Comparison of ENCODE assay signal across 8 cellular contexts in genomic region chr14:102314242-102315011, GRCh38. TPM values are rescaled to one million over a fixed set of nuclear protein-coding genes. Genes with fewer than 3 reads are reported as not detected.
DNase-seq lines count a peak whose midpoint lies in the region; ATAC-seq and TF ChIP-seq lines count a peak whose summit lies in the region.

No MANE protein-coding gene starts in this region.

- H3K9me3 Mint-ChIP-seq in Caco-2 (ENCODE audit: unreplicated experiment) (no peaks in the 10 kb centered on the region), natural killer cell (no peaks in the 10 kb centered on the region)
- H3K9me3 Mint-ChIP-seq in stimulated activated naive B cell treated with anti-CD40 and anti-IgM and Interleukin-4, amounts not matched to agents 10 μg/mL and 1 μg/mL and 100 μg/mL, for 72 hours: peaks cover 0 to 2% of the 10 kb centered on the region in 2 donors

- H3K27me3 ChIP-seq in Caco-2 (replicated peaks; ENCODE audit: control insufficient read depth, insufficient read depth, low read length): no peaks in the 10 kb centered on the region
- peaks cover 4% of the 10 kb centered on the region; the same call in 1 of the 2 replicates for H3K27me3 ChIP-seq in HUES6 (ENCODE audit: control insufficient read depth, insufficient read depth, low read length)

- POLR2A ChIA-PET in Caco-2 (lab: Charles Lee): interaction anchor here (0.6 kb wide), 1 partner anchor 236 kb away, joined by 17 read pairs; no protein-coding TSS in a partner anchor

- H3K4me1 Mint-ChIP-seq in Caco-2 (ENCODE audit: low read depth, unreplicated experiment) (peaks cover 21% of the 10 kb centered on the region), natural killer cell (peaks cover 43 to 48% of the 10 kb centered on the region in 2 donors)
- H3K4me1 Mint-ChIP-seq in stimulated activated naive B cell treated with anti-CD40 and anti-IgM and Interleukin-4, amounts not matched to agents 10 μg/mL and 1 μg/mL and 100 μg/mL, for 72 hours: peaks cover 33 to 53% of the 10 kb centered on the region in 2 donors

- TF ChIP-seq CTCF in Caco-2 (IDR thresholded peaks at IDR 0.05; ENCODE audit: insufficient read depth in 1 of 2, low read depth in 1 of 2, low read length in 1 of 2, severe bottlenecking in 1 of 2, unreplicated experiment in 1 of 2): peak; percentile 94 to 95
- TF ChIP-seq CTCF in GM20000 (IDR thresholded peaks at IDR 0.05; ENCODE audit: extremely low read depth, missing control alignments): peak; percentile 90
- peak; percentile 98 for TF ChIP-seq CTCF in natural killer cell (IDR thresholded peaks at IDR 0.05)

- H3K27ac Mint-ChIP-seq in Caco-2 (ENCODE audit: unreplicated experiment): no peak overlapping the region
- peak overlapping the region; percentile 85 to 86 for H3K27ac Mint-ChIP-seq in natural killer cell
- H3K27ac Mint-ChIP-seq in stimulated activated naive B cell treated with anti-CD40 and anti-IgM and Interleukin-4, amounts not matched to agents 10 μg/mL and 1 μg/mL and 100 μg/mL, for 72 hours: peak overlapping the region; percentile 60

- intact Hi-C loops in Caco-2 (cut with micrococcal nuclease; ENCODE audit: unreplicated experiment): loop anchor here (1.0 to 5.0 kb wide), 5 partner anchors 79 to 743 kb away; partner anchors contain the start of genes CDC42BPB, DYNC1H1 and WDR20
- intact Hi-C loops in natural killer cell (cut with micrococcal nuclease): loop anchor here (1.0 to 5.0 kb wide), 5 partner anchors 79 to 367 kb away; partner anchors contain the start of genes DYNC1H1 and WDR20

- H3K36me3 ChIP-seq in Caco-2 (ENCODE audit: control insufficient read depth, insufficient read depth, low read length): no peaks in the 10 kb centered on the region
- no peaks in the 10 kb centered on the region for H3K36me3 ChIP-seq in HUES6 (ENCODE audit: control insufficient read depth, insufficient read depth, low read length)

- H3K4me1 ChIP-seq in Caco-2: peaks cover 13% of the 10 kb centered on the region
- H3K4me1 ChIP-seq in HUES6 (ENCODE audit: control insufficient read depth, insufficient read depth, low read length): peaks cover 32% of the 10 kb centered on the region

- peak overlapping the region; percentile 12 for H3K9ac ChIP-seq in HUES6 (ENCODE audit: low read length)

- no peaks in the 10 kb centered on the region for H3K9me3 ChIP-seq in Caco-2
- no peaks in the 10 kb centered on the region for H3K9me3 ChIP-seq in HUES6 (ENCODE audit: control insufficient read depth, insufficient read depth, low read depth, low read length)

- H3K4me3 Mint-ChIP-seq in Caco-2 (ENCODE audit: unreplicated experiment): peak overlapping the region; percentile 89
- peak overlapping the region; percentile 97 for H3K4me3 Mint-ChIP-seq in natural killer cell
- peak overlapping the region; percentile 89 to 92 for H3K4me3 Mint-ChIP-seq in stimulated activated naive B cell treated with anti-CD40 and anti-IgM and Interleukin-4, amounts not matched to agents 10 μg/mL and 1 μg/mL and 100 μg/mL, for 72 hours

- H3K27ac ChIP-seq in HUES6 (ENCODE audit: low read depth, low read length): no peak overlapping the region

- H3K27me3 Mint-ChIP-seq in Caco-2 (ENCODE audit: insufficient read depth, unreplicated experiment) (no peaks in the 10 kb centered on the region), natural killer cell (ENCODE audit: low read depth in 2 of 2) (no peaks in the 10 kb centered on the region)
- peaks cover 4 to 6% of the 10 kb centered on the region in 2 donors for H3K27me3 Mint-ChIP-seq in stimulated activated naive B cell treated with anti-CD40 and anti-IgM and Interleukin-4, amounts not matched to agents 10 μg/mL and 1 μg/mL and 100 μg/mL, for 72 hours

- peak; percentile 78 to 85 (median 79) for ATAC-seq in natural killer cell
- peak; percentile 64 to 65 for ATAC-seq in stimulated activated naive B cell treated with anti-CD40 and anti-IgM and Interleukin-4, amounts not matched to agents 10 μg/mL and 1 μg/mL and 100 μg/mL, for 72 hours (replicated peaks)

- BruUV-seq in Caco-2 (replicated peaks; lab: Mats Ljungman, UMichigan): no TSS peak

- peak overlapping the region; percentile 49 for H3K4me3 ChIP-seq in Caco-2 (ENCODE audit: low read depth, low read length)
- peak overlapping the region; percentile 63 for H3K4me3 ChIP-seq in HUES6 (ENCODE audit: low read depth, low read length)

- DNase-seq in Caco-2 (peak; percentile 72 to 83), GM20000 (ENCODE audit: low spot score) (peak; percentile 82), OCI-M2 (lab: John Stamatoyannopoulos, UW; ENCODE audit: unreplicated experiment) (peak; percentile 59), activated T-helper 1 cell treated with Interleukin-2 at 50 U/mL for 16 hours (ENCODE audit: low read depth) (peak; percentile 66), fibroblast of peridontal ligament (ENCODE audit: extremely low read depth) (peak; percentile 82), natural killer cell (peak; percentile 78)
- peak; percentile 71 for DNase-seq in stimulated activated naive B cell treated with anti-CD40 and anti-IgM and Interleukin-4, amounts not matched to agents 10 μg/mL and 1 μg/mL and 100 μg/mL, for 72 hours

- CTCF ChIA-PET in Caco-2 (lab: Charles Lee): interaction anchor here (0.5 to 2.1 kb wide), 11 partner anchors 9 to 353 kb away, joined by 3 to 17 read pairs (median 5); partner anchors contain the start of gene MOK

- H3K36me3 Mint-ChIP-seq in Caco-2 (ENCODE audit: insufficient read depth, unreplicated experiment) (peaks cover 38% of the 10 kb centered on the region), natural killer cell (no peaks in the 10 kb centered on the region)
- peaks cover 4 to 5% of the 10 kb centered on the region in 2 donors for H3K36me3 Mint-ChIP-seq in stimulated activated naive B cell treated with anti-CD40 and anti-IgM and Interleukin-4, amounts not matched to agents 10 μg/mL and 1 μg/mL and 100 μg/mL, for 72 hours

RNA-seq across cellular contexts. Expression of gene ZNF839, which starts 5.1 kb away (rescaled TPM):
- total RNA-seq in Caco-2 (2022) (9.8 and 11.9 TPM in 2 replicates), natural killer cell (10 to 100 TPM; 13.3 to 20.4 (median 18.1) TPM)

RNA-seq across cellular contexts. Expression of gene MOK, which starts 9.5 kb away (rescaled TPM):
- total RNA-seq in Caco-2 (2022) (1.4 and 2.0 TPM in 2 replicates), natural killer cell (1 to 10 TPM; 3.9 to 6.5 (median 4.7) TPM)

RNA-seq across cellular contexts. Expression of gene CINP, which starts 48.3 kb away (rescaled TPM):
- total RNA-seq in Caco-2 (2022): 38.9 and 41.5 TPM in 2 replicates
- 10 to 100 TPM; 22.4 to 30.0 (median 23.3) TPM for total RNA-seq in natural killer cell

RNA-seq across cellular contexts. Expression of gene TECPR2, which starts 48.3 kb away (rescaled TPM):
- total RNA-seq in Caco-2 (2022): 5.4 and 9.3 TPM in 2 replicates
- total RNA-seq in natural killer cell: 10 to 100 TPM; 10.8 to 18.6 (median 15.3) TPM
